ENCODE assay signal across 24 cellular contexts in the genomic region with DNA sequence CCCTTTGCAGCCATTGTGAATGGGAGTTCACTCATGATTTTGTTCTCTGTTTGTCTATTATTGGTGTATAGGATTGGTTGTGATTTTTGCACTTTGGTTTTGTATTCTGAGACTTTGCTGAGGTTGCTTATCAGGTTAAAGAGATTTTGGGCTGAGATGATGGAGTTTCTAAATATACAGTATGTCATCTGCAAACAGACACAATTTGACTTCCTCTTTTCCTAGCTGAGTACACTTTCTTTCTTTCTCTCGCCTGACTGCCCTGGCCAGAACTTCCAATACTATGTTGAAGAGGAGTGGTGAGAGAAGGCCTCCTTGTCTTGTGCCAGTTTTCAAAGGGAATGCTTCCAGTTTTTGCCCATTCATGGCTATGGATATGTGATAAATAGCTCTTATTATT.
A peak's percentile ranks its signal among the peaks of the same experiment; 100 is the strongest.
DNase-seq lines count a peak whose midpoint lies in the region; ATAC-seq and TF ChIP-seq lines count a peak whose summit lies in the region.
"Had no signal": no experiment of that assay in that cellular context is flagged by ENCODE, and none has a peak within 500 bp of the region (broad histone marks: within the 10 kb centered on the region; RNA-seq: fewer than 3 reads in every experiment).

No MANE protein-coding gene starts in this region.

- no peaks in the 10 kb centered on the region for H3K9me3 ChIP-seq in OCI-LY1 (ENCODE audit: low read length)
- H3K9me3 ChIP-seq in Caco-2 = no peaks in the 10 kb centered on the region
- H3K9me3 ChIP-seq: BLaER1 had no signal

- H3K4me3 Mint-ChIP-seq in activated B cell treated with CpG ODN at 0.5 μM for 24 hours = peak overlapping the region; percentile 70
- H3K4me3 Mint-ChIP-seq in stimulated activated memory B cell treated with anti-CD40 and anti-IgM and Interleukin-4, amounts not matched to agents 10 μg/mL and 1 μg/mL and 100 μg/mL, for 72 hours = peak overlapping the region; percentile 56
- H3K4me3 Mint-ChIP-seq in Caco-2 (ENCODE audit: unreplicated experiment) = no peak overlapping the region
- H3K4me3 Mint-ChIP-seq: CD8-positive, alpha-beta memory T cell had no signal

- H3K4me2 ChIP-seq in OCI-LY1 (ENCODE audit: low read length) = no peak overlapping the region
- H3K4me2 ChIP-seq: BLaER1 had no signal

- intact Hi-C loops in activated B cell treated with CpG ODN at 0.5 μM for 24 hours (cut with micrococcal nuclease) (loop anchor here (1.0 to 5.0 kb wide), 3 partner anchors 13 to 79 kb away; a partner anchor contains a TSS), Caco-2 (cut with micrococcal nuclease; ENCODE audit: unreplicated experiment) (no loop called here)

- ATAC-seq in activated B cell treated with CpG ODN at 0.5 μM for 24 hours (ENCODE audit: low read depth) (no peak), GM21529 (IDR thresholded peaks at IDR 0.05; ENCODE audit: unreplicated experiment) (no peak)
- ATAC-seq in stimulated activated memory B cell treated with anti-CD40 and anti-IgM and Interleukin-4, amounts not matched to agents 10 μg/mL and 1 μg/mL and 100 μg/mL, for 72 hours = no peak
- ATAC-seq: GM12878, HCT116, Panc1 had no signal

- H3K27ac Mint-ChIP-seq in activated B cell treated with CpG ODN at 0.5 μM for 24 hours (peak overlapping the region; percentile 89), Caco-2 (ENCODE audit: unreplicated experiment) (no peak overlapping the region)
- H3K27ac Mint-ChIP-seq in stimulated activated memory B cell treated with anti-CD40 and anti-IgM and Interleukin-4, amounts not matched to agents 10 μg/mL and 1 μg/mL and 100 μg/mL, for 72 hours = peak overlapping the region; percentile 86
- H3K27ac Mint-ChIP-seq: CD8-positive, alpha-beta memory T cell had no signal

- H3K27ac ChIP-seq in OCI-LY1 (ENCODE audit: low read depth, low read length, poor library complexity, severe bottlenecking) = peak overlapping the region; percentile 43
- H3K27ac ChIP-seq: BLaER1, GM23248, SK-N-MC had no signal

- H3F3A ChIP-seq in OCI-LY1 (ENCODE audit: insufficient read depth, low read length) = no peaks in the 10 kb centered on the region

- H3K4me1 ChIP-seq in OCI-LY1 (ENCODE audit: insufficient read depth, low read length, severe bottlenecking) (peaks cover 61% of the 10 kb centered on the region), Caco-2 (no peaks in the 10 kb centered on the region)
- H3K4me1 ChIP-seq: BLaER1 had no signal

- peaks cover under 1% of the 10 kb centered on the region; the same call in 1 of the 2 replicates for H3K79me2 ChIP-seq in OCI-LY1 (ENCODE audit: insufficient read depth, low read length)

- H3K4me1 Mint-ChIP-seq in activated B cell treated with CpG ODN at 0.5 μM for 24 hours (peaks cover 71% of the 10 kb centered on the region), Caco-2 (ENCODE audit: low read depth, unreplicated experiment) (no peaks in the 10 kb centered on the region)
- peaks cover 50% of the 10 kb centered on the region for H3K4me1 Mint-ChIP-seq in stimulated activated memory B cell treated with anti-CD40 and anti-IgM and Interleukin-4, amounts not matched to agents 10 μg/mL and 1 μg/mL and 100 μg/mL, for 72 hours

- H3K9me2 ChIP-seq in OCI-LY1 (ENCODE audit: low read depth, low read length) = no peaks in the 10 kb centered on the region

- peak; percentile 64 for DNase-seq in KBM-7
- DNase-seq in activated B cell treated with CpG ODN at 0.5 μM for 24 hours = no peak
- no peak for DNase-seq in HEK293T (ENCODE audit: extremely low spot score)
- no peak for DNase-seq in Caco-2
- DNase-seq: CD8-positive, alpha-beta memory T cell; DMS79 treated with DMSO at 0.1 percent for 48 hours; GM23248; KG1; NCI-H1105; NCI-H1694 treated with DMSO at 0.1 percent for 48 hours; NCI-H2107; NCI-H2227 treated with DMSO at 0.1 percent for 48 hours; NCI-H526; NK-92 treated with Interleukin-12 subunit alpha and Interleukin-12 subunit beta, amount 100 ng/mL, for 24 hours; Right ventricle myocardium superior; T-helper 1 cell had no signal

- TF ChIP-seq CTCF in OCI-LY1 (IDR thresholded peaks at IDR 0.05; ENCODE audit: low read length) (no peak), activated B cell treated with CpG ODN at 0.5 μM for 24 hours (IDR thresholded peaks at IDR 0.05) (no peak), Caco-2 (IDR thresholded peaks at IDR 0.05; ENCODE audit: insufficient read depth in 1 of 2, low read depth in 1 of 2, low read length in 1 of 2, severe bottlenecking in 1 of 2, unreplicated experiment in 1 of 2) (no peak)

- H3K36me3 Mint-ChIP-seq in activated B cell treated with CpG ODN at 0.5 μM for 24 hours (ENCODE audit: low read depth) (peaks cover 4% of the 10 kb centered on the region), Caco-2 (ENCODE audit: insufficient read depth, unreplicated experiment) (no peaks in the 10 kb centered on the region)
- H3K36me3 Mint-ChIP-seq in stimulated activated memory B cell treated with anti-CD40 and anti-IgM and Interleukin-4, amounts not matched to agents 10 μg/mL and 1 μg/mL and 100 μg/mL, for 72 hours = peaks cover 14% of the 10 kb centered on the region

- no TSS peak for BruUV-seq in Caco-2 (replicated peaks; lab: Mats Ljungman, UMichigan)

- H3K27me3 ChIP-seq in OCI-LY1 (ENCODE audit: insufficient read depth, low read length) (no peaks in the 10 kb centered on the region), Caco-2 (replicated peaks; ENCODE audit: control insufficient read depth, insufficient read depth, low read length) (no peaks in the 10 kb centered on the region)
- H3K27me3 ChIP-seq: BLaER1 had no signal

- H3K36me3 ChIP-seq in OCI-LY1 (ENCODE audit: insufficient read depth, low read length) = no peaks in the 10 kb centered on the region; the same call in 1 of the 2 replicates
- no peaks in the 10 kb centered on the region for H3K36me3 ChIP-seq in Caco-2 (ENCODE audit: control insufficient read depth, insufficient read depth, low read length)
- H3K36me3 ChIP-seq: BLaER1 had no signal

- CTCF ChIA-PET in activated B cell treated with CpG ODN at 0.5 μM for 24 hours (lab: Charles Lee) (no interaction called here), HEK293T (lab: Yijun Ruan, JAX) (no interaction called here), Caco-2 (lab: Charles Lee) (no interaction called here)

- H3K9me3 Mint-ChIP-seq in activated B cell treated with CpG ODN at 0.5 μM for 24 hours (no peaks in the 10 kb centered on the region), Caco-2 (ENCODE audit: unreplicated experiment) (no peaks in the 10 kb centered on the region)
- H3K9me3 Mint-ChIP-seq in stimulated activated memory B cell treated with anti-CD40 and anti-IgM and Interleukin-4, amounts not matched to agents 10 μg/mL and 1 μg/mL and 100 μg/mL, for 72 hours = no peaks in the 10 kb centered on the region
- H3K9me3 Mint-ChIP-seq: CD8-positive, alpha-beta memory T cell had no signal

- POLR2A ChIA-PET in activated B cell treated with CpG ODN at 0.5 μM for 24 hours (lab: Charles Lee) = interaction anchor here (1.3 kb wide), 1 partner anchor 13 kb away, joined by 6 read pairs; no protein-coding TSS in a partner anchor
- POLR2A ChIA-PET in HEK293T (lab: Yijun Ruan, JAX) = no interaction called here
- POLR2A ChIA-PET in Caco-2 (lab: Charles Lee) = no interaction called here

- H4K20me1 ChIP-seq in OCI-LY1 (ENCODE audit: insufficient read depth, low read length) = no peaks in the 10 kb centered on the region
- H4K20me1 ChIP-seq: BLaER1 had no signal

- H3K9ac ChIP-seq in OCI-LY1 (ENCODE audit: low read length) = no peak overlapping the region
- H3K9ac ChIP-seq: BLaER1, GM23248 had no signal

- in situ Hi-C loops in KBM-7 (cut with MboI; ENCODE audit: low pct_unique_long_range_greater_than_20kb, low sequenced_read_pairs) = no loop called here

- no peak overlapping the region for H3K4me3 ChIP-seq in OCI-LY1 (ENCODE audit: low read depth, low read length, poor library complexity, severe bottlenecking)
- no peak overlapping the region for H3K4me3 ChIP-seq in Caco-2 (ENCODE audit: low read depth, low read length)
- H3K4me3 ChIP-seq: BLaER1, GM12878, GM23248, SK-N-MC had no signal

- H3K27me3 Mint-ChIP-seq in activated B cell treated with CpG ODN at 0.5 μM for 24 hours (no peaks in the 10 kb centered on the region), Caco-2 (ENCODE audit: insufficient read depth, unreplicated experiment) (no peaks in the 10 kb centered on the region)
- no peaks in the 10 kb centered on the region for H3K27me3 Mint-ChIP-seq in stimulated activated memory B cell treated with anti-CD40 and anti-IgM and Interleukin-4, amounts not matched to agents 10 μg/mL and 1 μg/mL and 100 μg/mL, for 72 hours
- H3K27me3 Mint-ChIP-seq: CD8-positive, alpha-beta memory T cell had no signal

- no peak overlapping the region for H2AFZ ChIP-seq in OCI-LY1 (ENCODE audit: low read length)
- H2AFZ ChIP-seq: GM23248 had no signal

TF ChIP-seq in HEK293T, 16 proteins besides CTCF, POLR2A, EP300 and RAD21:
- TF ChIP-seq FOXK2 (IDR thresholded peaks at IDR 0.05) = no peak
- TF ChIP-seq, protein P1, sequence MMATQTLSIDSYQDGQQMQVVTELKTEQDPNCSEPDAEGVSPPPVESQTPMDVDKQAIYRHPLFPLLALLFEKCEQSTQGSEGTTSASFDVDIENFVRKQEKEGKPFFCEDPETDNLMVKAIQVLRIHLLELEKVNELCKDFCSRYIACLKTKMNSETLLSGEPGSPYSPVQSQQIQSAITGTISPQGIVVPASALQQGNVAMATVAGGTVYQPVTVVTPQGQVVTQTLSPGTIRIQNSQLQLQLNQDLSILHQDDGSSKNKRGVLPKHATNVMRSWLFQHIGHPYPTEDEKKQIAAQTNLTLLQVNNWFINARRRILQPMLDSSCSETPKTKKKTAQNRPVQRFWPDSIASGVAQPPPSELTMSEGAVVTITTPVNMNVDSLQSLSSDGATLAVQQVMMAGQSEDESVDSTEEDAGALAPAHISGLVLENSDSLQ (IDR thresholded peaks at IDR 0.05) = no peak
- TF ChIP-seq L3MBTL2 (conservative IDR thresholded peaks at IDR 0.05) = no peak
- TF ChIP-seq FOXM1 (IDR thresholded peaks at IDR 0.05; ENCODE audit: borderline replicate concordance) = no peak
